In genomic region chr7:7183833-7184463, GRCh38 we compare ENCODE assay signal across 8 cellular contexts. TPM values are rescaled to one million over a fixed set of nuclear protein-coding genes. Genes with fewer than 3 reads are reported as not detected.
DNase-seq lines count a peak whose midpoint lies in the region; ATAC-seq and TF ChIP-seq lines count a peak whose summit lies in the region.

No MANE protein-coding gene starts in this region.

- no peaks in the 10 kb centered on the region for H3K27me3 Mint-ChIP-seq in activated T-cell treated with anti-CD3 and anti-CD28 coated beads, Interleukin-2, amount 50 U/mL, for 24 hours
- H3K27me3 Mint-ChIP-seq in WTC11 (ENCODE audit: low read depth): no peaks in the 10 kb centered on the region

- H3K4me3 ChIP-seq in iPS-11a (ENCODE audit: low read depth, low read length): peak overlapping the region; percentile 80

- TF ChIP-seq CTCF in WTC11 (IDR thresholded peaks at IDR 0.05): no peak

- ATAC-seq in WTC11 (no peak), HG02642 (IDR thresholded peaks at IDR 0.05; ENCODE audit: poor library complexity, unreplicated experiment) (no peak), HG02759 (IDR thresholded peaks at IDR 0.05; ENCODE audit: unreplicated experiment) (no peak)

- H3K4me3 Mint-ChIP-seq in activated T-cell treated with anti-CD3 and anti-CD28 coated beads, Interleukin-2, amount 50 U/mL, for 24 hours: peak overlapping the region; percentile 88
- H3K4me3 Mint-ChIP-seq in WTC11: peak overlapping the region; percentile 79

- peak overlapping the region; percentile 92 for H3K27ac Mint-ChIP-seq in activated T-cell treated with anti-CD3 and anti-CD28 coated beads, Interleukin-2, amount 50 U/mL, for 24 hours
- H3K27ac Mint-ChIP-seq in WTC11: no peak overlapping the region

- CTCF ChIA-PET in WTC11 (lab: Charles Lee): interaction anchor here (2.9 kb wide), 1 partner anchor 27 kb away, joined by 17 read pairs; no protein-coding TSS in a partner anchor

- H3K27ac ChIP-seq in substantia nigra (ENCODE audit: low read depth, low read length, poor library complexity, severe bottlenecking): peak overlapping the region; percentile 97

- H3K9me3 Mint-ChIP-seq in activated T-cell treated with anti-CD3 and anti-CD28 coated beads, Interleukin-2, amount 50 U/mL, for 24 hours: no peaks in the 10 kb centered on the region
- no peaks in the 10 kb centered on the region for H3K9me3 Mint-ChIP-seq in WTC11

- peaks cover 15% of the 10 kb centered on the region for H3K4me1 Mint-ChIP-seq in activated T-cell treated with anti-CD3 and anti-CD28 coated beads, Interleukin-2, amount 50 U/mL, for 24 hours (ENCODE audit: low read depth)
- H3K4me1 Mint-ChIP-seq in WTC11: peaks cover 20% of the 10 kb centered on the region

- H3K36me3 Mint-ChIP-seq in activated T-cell treated with anti-CD3 and anti-CD28 coated beads, Interleukin-2, amount 50 U/mL, for 24 hours (ENCODE audit: low read depth): peaks cover 12% of the 10 kb centered on the region
- H3K36me3 Mint-ChIP-seq in WTC11: peaks cover 6% of the 10 kb centered on the region

- no peak for DNase-seq in activated T-cell treated with anti-CD3 and anti-CD28 coated beads, Interleukin-2, amount 50 U/mL, for 24 hours
- DNase-seq in activated T-cell treated with anti-CD3 and anti-CD28 coated beads, Interleukin-2, amount 50 U/mL, for 1 hour: no peak
- DNase-seq in WTC11 (ENCODE audit: low spot score): no peak
- DNase-seq in substantia nigra (lab: John Stamatoyannopoulos, UW): no peak
- no peak for DNase-seq in putamen (ENCODE audit: low spot score)

- POLR2A ChIA-PET in WTC11 (lab: Charles Lee): interaction anchor here (0.7 to 2.4 kb wide), 4 partner anchors 24 to 84 kb away, joined by 3 to 21 read pairs (median 4); no protein-coding TSS in a partner anchor

TF ChIP-seq in WTC11, 78 proteins besides CTCF, POLR2A, EP300 and RAD21:
- TF ChIP-seq ETV6 (CRISPR knock-in tag; IDR thresholded peaks at IDR 0.05) (no peak), ZNF232 (CRISPR knock-in tag; IDR thresholded peaks at IDR 0.05) (no peak), EMX1 (CRISPR knock-in tag; IDR thresholded peaks at IDR 0.05) (no peak), SMAD4 (CRISPR knock-in tag; IDR thresholded peaks at IDR 0.05) (no peak), ZNF671 (CRISPR knock-in tag; IDR thresholded peaks at IDR 0.05) (no peak), FOXK1 (CRISPR knock-in tag; IDR thresholded peaks at IDR 0.05) (no peak), ATF6 (CRISPR knock-in tag; IDR thresholded peaks at IDR 0.05) (no peak), ZSCAN18 (CRISPR knock-in tag; IDR thresholded peaks at IDR 0.05) (no peak), SMAD3 (CRISPR knock-in tag; IDR thresholded peaks at IDR 0.05; ENCODE audit: borderline replicate concordance) (no peak), E2F5 (CRISPR knock-in tag; IDR thresholded peaks at IDR 0.05) (no peak), PRRX2 (CRISPR knock-in tag; IDR thresholded peaks at IDR 0.05) (no peak)
- TF ChIP-seq, protein P1, sequence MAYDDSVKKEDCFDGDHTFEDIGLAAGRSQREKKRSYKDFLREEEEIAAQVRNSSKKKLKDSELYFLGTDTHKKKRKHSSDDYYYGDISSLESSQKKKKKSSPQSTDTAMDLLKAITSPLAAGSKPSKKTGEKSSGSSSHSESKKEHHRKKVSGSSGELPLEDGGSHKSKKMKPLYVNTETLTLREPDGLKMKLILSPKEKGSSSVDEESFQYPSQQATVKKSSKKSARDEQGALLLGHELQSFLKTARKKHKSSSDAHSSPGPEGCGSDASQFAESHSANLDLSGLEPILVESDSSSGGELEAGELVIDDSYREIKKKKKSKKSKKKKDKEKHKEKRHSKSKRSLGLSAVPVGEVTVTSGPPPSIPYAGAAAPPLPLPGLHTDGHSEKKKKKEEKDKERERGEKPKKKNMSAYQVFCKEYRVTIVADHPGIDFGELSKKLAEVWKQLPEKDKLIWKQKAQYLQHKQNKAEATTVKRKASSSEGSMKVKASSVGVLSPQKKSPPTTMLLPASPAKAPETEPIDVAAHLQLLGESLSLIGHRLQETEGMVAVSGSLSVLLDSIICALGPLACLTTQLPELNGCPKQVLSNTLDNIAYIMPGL (CRISPR knock-in tag; IDR thresholded peaks at IDR 0.05): no peak
- TF ChIP-seq, protein P2, sequence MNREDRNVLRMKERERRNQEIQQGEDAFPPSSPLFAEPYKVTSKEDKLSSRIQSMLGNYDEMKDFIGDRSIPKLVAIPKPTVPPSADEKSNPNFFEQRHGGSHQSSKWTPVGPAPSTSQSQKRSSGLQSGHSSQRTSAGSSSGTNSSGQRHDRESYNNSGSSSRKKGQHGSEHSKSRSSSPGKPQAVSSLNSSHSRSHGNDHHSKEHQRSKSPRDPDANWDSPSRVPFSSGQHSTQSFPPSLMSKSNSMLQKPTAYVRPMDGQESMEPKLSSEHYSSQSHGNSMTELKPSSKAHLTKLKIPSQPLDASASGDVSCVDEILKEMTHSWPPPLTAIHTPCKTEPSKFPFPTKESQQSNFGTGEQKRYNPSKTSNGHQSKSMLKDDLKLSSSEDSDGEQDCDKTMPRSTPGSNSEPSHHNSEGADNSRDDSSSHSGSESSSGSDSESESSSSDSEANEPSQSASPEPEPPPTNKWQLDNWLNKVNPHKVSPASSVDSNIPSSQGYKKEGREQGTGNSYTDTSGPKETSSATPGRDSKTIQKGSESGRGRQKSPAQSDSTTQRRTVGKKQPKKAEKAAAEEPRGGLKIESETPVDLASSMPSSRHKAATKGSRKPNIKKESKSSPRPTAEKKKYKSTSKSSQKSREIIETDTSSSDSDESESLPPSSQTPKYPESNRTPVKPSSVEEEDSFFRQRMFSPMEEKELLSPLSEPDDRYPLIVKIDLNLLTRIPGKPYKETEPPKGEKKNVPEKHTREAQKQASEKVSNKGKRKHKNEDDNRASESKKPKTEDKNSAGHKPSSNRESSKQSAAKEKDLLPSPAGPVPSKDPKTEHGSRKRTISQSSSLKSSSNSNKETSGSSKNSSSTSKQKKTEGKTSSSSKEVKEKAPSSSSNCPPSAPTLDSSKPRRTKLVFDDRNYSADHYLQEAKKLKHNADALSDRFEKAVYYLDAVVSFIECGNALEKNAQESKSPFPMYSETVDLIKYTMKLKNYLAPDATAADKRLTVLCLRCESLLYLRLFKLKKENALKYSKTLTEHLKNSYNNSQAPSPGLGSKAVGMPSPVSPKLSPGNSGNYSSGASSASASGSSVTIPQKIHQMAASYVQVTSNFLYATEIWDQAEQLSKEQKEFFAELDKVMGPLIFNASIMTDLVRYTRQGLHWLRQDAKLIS (CRISPR knock-in tag; IDR thresholded peaks at IDR 0.05; ENCODE audit: borderline replicate concordance): no peak

RNA-seq across cellular contexts. Expression of gene C1GALT1, which starts 1.6 kb away (rescaled TPM):
- total RNA-seq in WTC11 (2021): 106 to 114 TPM (median 107 TPM) in 3 replicates
